1 cellular context compared by ENCODE assay signal in genomic region chr17:82219083-82219482, GRCh38.
TF ChIP-seq lines count a peak whose summit lies in the region.

No MANE protein-coding gene starts in this region.

TF ChIP-seq in HCT116, 20 proteins besides CTCF, POLR2A, EP300 and RAD21 (continued from another document):
- TF ChIP-seq ZBTB33 (IDR thresholded peaks at IDR 0.05; ENCODE audit: extremely low read depth, insufficient replicate concordance, low read length) = no peak
- no peak for TF ChIP-seq REST (IDR thresholded peaks at IDR 0.05; ENCODE audit: low read depth)
- no peak for TF ChIP-seq CBX3 (IDR thresholded peaks at IDR 0.05; ENCODE audit: low read depth)
- TF ChIP-seq TCF7L2 (IDR thresholded peaks at IDR 0.05; ENCODE audit: borderline replicate concordance, extremely low read depth, insufficient read depth, insufficient read length) = no peak
- no peak for TF ChIP-seq ATF3 (IDR thresholded peaks at IDR 0.05)
